In genomic region chrX:14872851-14873675, GRCh38 we compare ENCODE assay signal across 8 cellular contexts. TPM values are rescaled to one million over a fixed set of nuclear protein-coding genes. Genes with fewer than 3 reads are reported as not detected.
DNase-seq lines count a peak whose midpoint lies in the region; ATAC-seq and TF ChIP-seq lines count a peak whose summit lies in the region.

Gene FANCB (minus strand): TSS chrX:14873069. CDS start chrX:14865510, 7,559 bp downstream.
Gene MOSPD2 (plus strand): TSS chrX:14873421. CDS start chrX:14873529, 108 bp downstream.

- no peaks in the 10 kb centered on the region for H4K20me1 ChIP-seq in SK-N-SH (ENCODE audit: insufficient read depth)

- peaks cover 16% of the 10 kb centered on the region for H3K4me1 Mint-ChIP-seq in activated naive CD4-positive, alpha-beta T cell treated with anti-CD3 and anti-CD28 coated beads, Interleukin-2, amount 50 U/mL, for 24 hours

- H3K36me3 Mint-ChIP-seq in activated naive CD4-positive, alpha-beta T cell treated with anti-CD3 and anti-CD28 coated beads, Interleukin-2, amount 50 U/mL, for 24 hours, result peaks cover 4% of the 10 kb centered on the region

- peaks cover 0 to 3% of the 10 kb centered on the region in 2 experiments; a peak in 2 of 4 replicates for H3K4me1 ChIP-seq in SK-N-SH (ENCODE audit: control insufficient read depth in 1 of 2, insufficient read depth in 2 of 2, low read depth in 1 of 2, low read length in 1 of 2)
- peaks cover 6% of the 10 kb centered on the region for H3K4me1 ChIP-seq in suprapubic skin

- H3F3A ChIP-seq in SK-N-SH (replicated peaks; ENCODE audit: insufficient read depth), result no peaks in the 10 kb centered on the region

- H3K27ac Mint-ChIP-seq in activated naive CD4-positive, alpha-beta T cell treated with anti-CD3 and anti-CD28 coated beads, Interleukin-2, amount 50 U/mL, for 24 hours, result peak within 1 kb of the TSS; percentile 65

- no peak for TF ChIP-seq RAD21 in SK-N-SH (IDR thresholded peaks at IDR 0.05; ENCODE audit: low read length)

- ATAC-seq in HG02610 (IDR thresholded peaks at IDR 0.05; ENCODE audit: unreplicated experiment), result peak; percentile 97

- H3K9ac ChIP-seq in SK-N-SH, result peak within 1 kb of the TSS; percentile 71

- H3K36me3 ChIP-seq in SK-N-SH (replicated peaks in 1 of 2; ENCODE audit: control insufficient read depth in 1 of 2, insufficient read depth in 2 of 2, low read length in 1 of 2), result peaks cover 0 to 8% of the 10 kb centered on the region in 2 experiments
- no peaks in the 10 kb centered on the region for H3K36me3 ChIP-seq in suprapubic skin

- peak within 1 kb of the TSS; percentile 70 to 73 for H3K4me3 ChIP-seq in SK-N-SH (ENCODE audit: low read depth in 2 of 2, low read length in 1 of 2)
- H3K4me3 ChIP-seq in suprapubic skin, result peak within 1 kb of the TSS; percentile 77

- WGBS in SK-N-SH (ENCODE audit: low lambda C conversion rate), result 30% methylated on average over 44 of the region's 78 CpGs
- 37% methylated on average over 42 of the region's 78 CpGs for WGBS in suprapubic skin

- peak within 1 kb of the TSS; percentile 43; the same call in 1 of the 2 replicates for H2AFZ ChIP-seq in SK-N-SH (ENCODE audit: low read depth)

- no peak for TF ChIP-seq POLR2A in suprapubic skin (IDR thresholded peaks at IDR 0.05)

- peak; percentile 90 for DNase-seq in GM10248 (ENCODE audit: extremely low spot score)
- DNase-seq in NCI-H1092 (lab: John Stamatoyannopoulos, UW), result peak; percentile 96
- peak; percentile 92 for DNase-seq in SK-N-SH
- peak; percentile 93 for DNase-seq in globus pallidus (ENCODE audit: low spot score)
- peak; percentile 46 to 96 (median 89) for DNase-seq in nucleus accumbens (lab: John Stamatoyannopoulos, UW)
- DNase-seq in suprapubic skin (ENCODE audit: low spot score in 2 of 2), result peak; percentile 92 to 94

- H3K79me2 ChIP-seq in SK-N-SH (ENCODE audit: insufficient read depth), result peaks cover 50% of the 10 kb centered on the region

- TF ChIP-seq CTCF in GM10248 (IDR thresholded peaks at IDR 0.05; ENCODE audit: control extremely low read depth, extremely low read depth, low read depth, missing control alignments) (no peak), SK-N-SH (IDR thresholded peaks at IDR 0.05) (no peak), suprapubic skin (IDR thresholded peaks at IDR 0.05) (no peak)

- CTCF ChIA-PET in GM10248 (lab: Yijun Ruan, JAX) (no interaction called here), SK-N-SH (lab: Yijun Ruan, JAX) (no interaction called here)

- peak within 1 kb of the TSS; percentile 66 for H3K4me2 ChIP-seq in SK-N-SH

- peak within 1 kb of the TSS; percentile 47 to 67; a peak in 3 of 4 replicates for H3K27ac ChIP-seq in SK-N-SH (ENCODE audit: low read depth in 2 of 2, low read length in 1 of 2)
- peak within 1 kb of the TSS; percentile 83 for H3K27ac ChIP-seq in suprapubic skin

- H3K27me3 Mint-ChIP-seq in activated naive CD4-positive, alpha-beta T cell treated with anti-CD3 and anti-CD28 coated beads, Interleukin-2, amount 50 U/mL, for 24 hours, result no peaks in the 10 kb centered on the region

- peak within 1 kb of the TSS; percentile 88 for H3K4me3 Mint-ChIP-seq in activated naive CD4-positive, alpha-beta T cell treated with anti-CD3 and anti-CD28 coated beads, Interleukin-2, amount 50 U/mL, for 24 hours

- H3K9me2 ChIP-seq in SK-N-SH, result no peaks in the 10 kb centered on the region

- TF ChIP-seq EP300 in SK-N-SH (IDR thresholded peaks at IDR 0.05; ENCODE audit: borderline replicate concordance in 1 of 2, low read depth in 1 of 2, low read length in 1 of 2) (no peak), suprapubic skin (IDR thresholded peaks at IDR 0.05) (no peak)

- H3K27me3 ChIP-seq in SK-N-SH (ENCODE audit: insufficient read depth) (no peaks in the 10 kb centered on the region), suprapubic skin (no peaks in the 10 kb centered on the region)

- H3K9me3 ChIP-seq in SK-N-SH, result no peaks in the 10 kb centered on the region
- H3K9me3 ChIP-seq in suprapubic skin, result no peaks in the 10 kb centered on the region

- no peaks in the 10 kb centered on the region for H3K9me3 Mint-ChIP-seq in activated naive CD4-positive, alpha-beta T cell treated with anti-CD3 and anti-CD28 coated beads, Interleukin-2, amount 50 U/mL, for 24 hours

- POLR2A ChIA-PET in GM10248 (lab: Yijun Ruan, JAX), result no interaction called here
- POLR2A ChIA-PET in SK-N-SH (lab: Yijun Ruan, JAX), result no interaction called here

TF ChIP-seq in SK-N-SH, 30 proteins besides CTCF, POLR2A, EP300 and RAD21:
- TF ChIP-seq POLR2AphosphoS5 (IDR thresholded peaks at IDR 0.05; ENCODE audit: low read depth, low read length) (peak; percentile 43; the same call in 1 of the 2 replicates), RXRA (IDR thresholded peaks at IDR 0.05; ENCODE audit: borderline replicate concordance, low read depth) (no peak), USF2 (IDR thresholded peaks at IDR 0.05; ENCODE audit: borderline replicate concordance, low read depth, low read length) (no peak), MXI1 (IDR thresholded peaks at IDR 0.05; ENCODE audit: low read depth, low read length) (peak; percentile 88), MAX (IDR thresholded peaks at IDR 0.05; ENCODE audit: low read depth) (peak; percentile 47), REST (IDR thresholded peaks at IDR 0.05; ENCODE audit: low read depth, low read length) (no peak), CHD2 (IDR thresholded peaks at IDR 0.05; ENCODE audit: low read length, partially characterized antibody) (peak; percentile 40), USF1 (IDR thresholded peaks at IDR 0.05; ENCODE audit: borderline replicate concordance, low read depth) (peak; percentile 63; the same call in 1 of the 2 replicates), GABPA (IDR thresholded peaks at IDR 0.05; ENCODE audit: low read depth) (peak; percentile 70), ELF1 (IDR thresholded peaks at IDR 0.05) (peak; percentile 41), SIN3A (IDR thresholded peaks at IDR 0.05; ENCODE audit: borderline replicate concordance, low read depth, low read length) (0 out of 2 replicates have a peak, but pooled peaks have one; percentile 51), NRF1 (IDR thresholded peaks at IDR 0.05; ENCODE audit: low read depth, low read length) (peak; percentile 39; the same call in 1 of the 2 replicates)

RNA-seq across cellular contexts. Expression of gene FANCB, which starts in this region (rescaled TPM):
- 0.81 and 1.2 TPM in 2 replicates for polyA plus RNA-seq in SK-N-SH (2012; rRNA removed)
- 0.94 and 1.1 TPM in 2 replicates for polyA plus RNA-seq in SK-N-SH (2012; cell fraction: cytosol; rRNA removed)
- 1.2 and 1.9 TPM in 2 replicates for polyA plus RNA-seq in SK-N-SH (2012; cell fraction: nucleus; rRNA removed)
- 1 to 10 TPM in 2 of 4 donors, under 1 TPM in 2; 0.79 to 1.9 (median 0.94) TPM for total RNA-seq in suprapubic skin

RNA-seq across cellular contexts. Expression of gene MOSPD2, which starts in this region (rescaled TPM):
- polyA plus RNA-seq in SK-N-SH (2012; rRNA removed), result 7.6 and 11.6 TPM in 2 replicates
- polyA plus RNA-seq in SK-N-SH (2012; cell fraction: cytosol; rRNA removed), result 9.2 and 11.4 TPM in 2 replicates
- polyA plus RNA-seq in SK-N-SH (2012; cell fraction: nucleus; rRNA removed), result 11.7 and 28.5 TPM in 2 replicates
- 10 to 100 TPM; 15.9 to 56.8 (median 25.0) TPM for total RNA-seq in suprapubic skin

Comparison
In these comparisons a context has a peak if more than half of its experiments do, and no peak if none do; other contexts are left out.
1. Peak in every context shown above with its lines: DNase-seq, ATAC-seq, H3K4me3 ChIP-seq and H3K27ac ChIP-seq.